Comparison of ENCODE assay signal across 2 cellular contexts in genomic region chr2:69125816-69126215, GRCh38.
TF ChIP-seq lines count a peak whose summit lies in the region.

No MANE protein-coding gene starts in this region.

TF ChIP-seq in A549, 52 proteins besides CTCF, POLR2A, EP300 and RAD21:
- TF ChIP-seq MAFK (IDR thresholded peaks at IDR 0.05; ENCODE audit: partially characterized antibody), result peak; percentile 46
- no peak for TF ChIP-seq KDM1A (IDR thresholded peaks at IDR 0.05; ENCODE audit: low read depth)

TF ChIP-seq in IMR-90, 13 proteins besides CTCF, POLR2A, EP300 and RAD21 (continued from another document):
- TF ChIP-seq MAFK (IDR thresholded peaks at IDR 0.05; ENCODE audit: low read depth, low read length) (0 out of 2 replicates have a peak, but pooled peaks have one; percentile 14), RFX5 (IDR thresholded peaks at IDR 0.05; ENCODE audit: low read depth, low read length) (no peak)
